In the genomic region with DNA sequence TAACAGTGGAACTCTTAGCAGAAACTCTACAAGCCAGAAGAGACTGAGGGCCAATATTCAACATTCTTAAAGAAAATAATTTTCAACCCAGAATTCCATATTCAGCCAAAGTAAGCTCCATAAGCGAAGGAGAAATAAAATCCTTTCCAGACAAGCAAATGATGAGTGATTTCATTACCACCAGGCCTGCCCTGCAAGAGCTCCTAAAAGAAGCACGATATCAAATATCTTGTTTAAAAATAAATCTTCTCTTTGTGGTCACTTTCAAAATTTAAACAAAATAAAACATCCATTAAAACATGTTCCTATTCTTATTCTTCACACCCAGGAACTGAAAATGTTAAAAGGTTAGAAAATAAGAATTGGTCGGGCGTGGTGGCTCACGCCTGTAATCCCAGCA, we compare ENCODE assay signal across 31 cellular contexts.
"Had no signal": no experiment of that assay in that cellular context is flagged by ENCODE, and none has a peak within 500 bp of the region (broad histone marks: within the 10 kb centered on the region; RNA-seq: fewer than 3 reads in every experiment).

No MANE protein-coding gene starts in this region.

- H3K27me3 ChIP-seq: heart left ventricle, sigmoid colon, tibial nerve had no signal

- DNase-seq: activated CD4-positive, alpha-beta T cell treated with anti-CD3 and anti-CD28 coated beads for 48 hours; activated CD4-positive, alpha-beta T cell treated with anti-CD3 and anti-CD28 coated beads, Interleukin-2, amount 50 U/mL, for 48 hours; activated CD8-positive, alpha-beta memory T cell treated with anti-CD3 and anti-CD28 coated beads for 24 hours; activated effector memory CD4-positive, alpha-beta T cell treated with Interleukin-2 at 50 U/mL for 16 hours; activated naive CD4-positive, alpha-beta T cell treated with Interleukin-2 at 50 U/mL for 16 hours; anterior cingulate cortex; effector memory CD8-positive, alpha-beta T cell; erythroblast; foreskin fibroblast; heart left ventricle; hypothalamus; immature natural killer cell; kidney; left colon; mammary epithelial cell; retina; sigmoid colon; stimulated activated CD4-positive, alpha-beta T cell treated with anti-CD3 and anti-CD28 coated beads, Interleukin-1b, Interleukin-23, amount 100 ng/mL, for 48 hours; stimulated activated CD4-positive, alpha-beta T cell treated with anti-CD3 and anti-CD28 coated beads, Interleukin-4, amount 100 ng/mL, for 4 hours; stimulated activated CD8-positive, alpha-beta memory T cell treated with anti-CD3 and anti-CD28 coated beads, Interleukin-4, amount 100 ng/mL, for 48 hours; stimulated activated naive CD4-positive, alpha-beta T cell had no signal

- FAIRE-seq: bronchial epithelial cell, colon, kidney had no signal

- H3K4me3 Mint-ChIP-seq: activated naive CD8-positive, alpha-beta T cell; central memory CD8-positive, alpha-beta T cell; mesothelial cell of epicardium; natural killer cell treated with Interleukin-12 subunit alpha and Interleukin-12 subunit beta and Interleukin-15 and Interleukin-18, amount 100 ng/mL, for 72 hours had no signal

- H3K9me3 ChIP-seq: prostate gland, sigmoid colon had no signal

- H3K4me3 ChIP-seq: heart left ventricle, prostate gland, sigmoid colon, smooth muscle cell, tibial nerve had no signal

- H3K4me1 ChIP-seq: prostate gland, sigmoid colon had no signal

- ATAC-seq: activated CD4-positive, CD25-positive, alpha-beta regulatory T cell treated with anti-CD3 and anti-CD28 coated beads, Interleukin-2, amount 50 U/mL, for 24 hours; effector memory CD8-positive, alpha-beta T cell; heart left ventricle; natural killer cell treated with Interleukin-12 subunit alpha and Interleukin-12 subunit beta and Interleukin-15 and Interleukin-18, amount 100 ng/mL, for 72 hours had no signal

- H3K27ac Mint-ChIP-seq: activated naive CD8-positive, alpha-beta T cell; effector memory CD8-positive, alpha-beta T cell; mesothelial cell of epicardium had no signal

- H3K9me3 Mint-ChIP-seq: central memory CD8-positive, alpha-beta T cell; effector memory CD8-positive, alpha-beta T cell; immature natural killer cell; natural killer cell treated with Interleukin-12 subunit alpha and Interleukin-12 subunit beta and Interleukin-15 and Interleukin-18, amount 100 ng/mL, for 72 hours had no signal

- H3K27ac ChIP-seq: heart left ventricle, prostate gland, sigmoid colon, tibial nerve had no signal

- H3K36me3 ChIP-seq: heart left ventricle, prostate gland, sigmoid colon, tibial nerve had no signal

- H3K36me3 Mint-ChIP-seq: immature natural killer cell; natural killer cell treated with Interleukin-12 subunit alpha and Interleukin-12 subunit beta and Interleukin-15 and Interleukin-18, amount 100 ng/mL, for 72 hours had no signal

- H3K27me3 Mint-ChIP-seq: activated naive CD8-positive, alpha-beta T cell; central memory CD8-positive, alpha-beta T cell; effector memory CD8-positive, alpha-beta T cell; natural killer cell treated with Interleukin-12 subunit alpha and Interleukin-12 subunit beta and Interleukin-15 and Interleukin-18, amount 100 ng/mL, for 72 hours had no signal

- H3K4me1 Mint-ChIP-seq: mesothelial cell of epicardium had no signal
